In the genomic region with DNA sequence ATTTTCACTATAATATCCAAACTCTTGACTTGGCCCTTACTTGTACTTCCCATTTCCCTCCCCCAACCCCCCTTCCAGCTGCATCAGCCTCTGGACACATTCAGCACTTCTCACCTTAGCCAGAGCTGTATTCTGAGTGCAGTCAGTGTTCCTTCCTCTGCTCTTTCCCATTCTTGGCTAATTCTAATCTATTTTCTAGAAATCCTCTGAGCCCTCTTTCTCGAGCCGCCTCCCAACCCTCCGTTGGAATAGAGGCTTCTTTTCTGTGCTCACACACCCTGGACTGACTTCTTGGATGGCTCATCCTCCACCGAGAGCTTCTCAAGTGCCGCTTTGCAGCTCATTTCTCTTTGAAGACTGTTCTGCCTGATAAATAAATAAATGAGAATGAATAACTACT, we compare ENCODE assay signal across 17 cellular contexts.
DNase-seq lines count a peak whose midpoint lies in the region; ATAC-seq, FAIRE-seq and TF ChIP-seq lines count a peak whose summit lies in the region.
"Had no signal": no experiment of that assay in that cellular context is flagged by ENCODE, and none has a peak within 500 bp of the region (broad histone marks: within the 10 kb centered on the region; RNA-seq: fewer than 3 reads in every experiment).

No MANE protein-coding gene starts in this region.

- ATAC-seq in Right ventricle myocardium inferior (peak; percentile 79), HG03097 (IDR thresholded peaks at IDR 0.05; ENCODE audit: low FRiP score, unreplicated experiment) (no peak)
- ATAC-seq in natural killer cell treated with Interleukin-12 subunit alpha and Interleukin-12 subunit beta and Interleukin-15 and Interleukin-18, amount 100 ng/mL, for 72 hours, result no peak
- ATAC-seq: Panc1 had no signal

- H3K27me3 Mint-ChIP-seq in neural crest cell (ENCODE audit: low read depth), result peaks cover 2% of the 10 kb centered on the region
- peaks cover 18 to 58% of the 10 kb centered on the region in 2 donors for H3K27me3 Mint-ChIP-seq in natural killer cell treated with Interleukin-12 subunit alpha and Interleukin-12 subunit beta and Interleukin-15 and Interleukin-18, amount 100 ng/mL, for 72 hours

- H3K4me3 ChIP-seq in right atrium auricular region (no peak overlapping the region), left ventricle myocardium inferior (no peak overlapping the region)
- H3K4me3 ChIP-seq: HAP-1 had no signal

- no peak overlapping the region for H3K4me3 Mint-ChIP-seq in neural crest cell
- no peak overlapping the region for H3K4me3 Mint-ChIP-seq in natural killer cell treated with Interleukin-12 subunit alpha and Interleukin-12 subunit beta and Interleukin-15 and Interleukin-18, amount 100 ng/mL, for 72 hours
- H3K4me3 Mint-ChIP-seq: CD4-positive, CD25-positive, alpha-beta regulatory T cell had no signal

- peak overlapping the region; percentile 70 for H3K27ac Mint-ChIP-seq in neural crest cell (ENCODE audit: unreplicated experiment)
- no peak overlapping the region for H3K27ac Mint-ChIP-seq in natural killer cell treated with Interleukin-12 subunit alpha and Interleukin-12 subunit beta and Interleukin-15 and Interleukin-18, amount 100 ng/mL, for 72 hours

- H3K27me3 ChIP-seq in right atrium auricular region, result no peaks in the 10 kb centered on the region
- H3K27me3 ChIP-seq in left ventricle myocardium inferior (ENCODE audit: low read depth), result no peaks in the 10 kb centered on the region
- H3K27me3 ChIP-seq: BE2C had no signal

- H3K36me3 Mint-ChIP-seq in neural crest cell (ENCODE audit: low read depth), result no peaks in the 10 kb centered on the region
- H3K36me3 Mint-ChIP-seq in natural killer cell treated with Interleukin-12 subunit alpha and Interleukin-12 subunit beta and Interleukin-15 and Interleukin-18, amount 100 ng/mL, for 72 hours, result no peaks in the 10 kb centered on the region
- H3K36me3 Mint-ChIP-seq: CD4-positive, CD25-positive, alpha-beta regulatory T cell had no signal

- H3K27ac ChIP-seq in right atrium auricular region (peak overlapping the region in 1 of 2 donors; percentile 65), left ventricle myocardium inferior (replicated peaks) (peak overlapping the region; percentile 71)

- FAIRE-seq in GM19239 (lab: Jason Lieb, UNC), result no peak

- H3K9me3 ChIP-seq in right atrium auricular region (no peaks in the 10 kb centered on the region), left ventricle myocardium inferior (replicated peaks) (no peaks in the 10 kb centered on the region)
- H3K9me3 ChIP-seq: BE2C, HAP-1 had no signal

- peaks cover 2% of the 10 kb centered on the region for H3K9me3 Mint-ChIP-seq in neural crest cell
- H3K9me3 Mint-ChIP-seq in natural killer cell treated with Interleukin-12 subunit alpha and Interleukin-12 subunit beta and Interleukin-15 and Interleukin-18, amount 100 ng/mL, for 72 hours, result no peaks in the 10 kb centered on the region

- intact Hi-C loops in Right ventricle myocardium inferior (cut with DNase I), result loop anchor here (10.0 kb wide), 1 partner anchor 154 kb away; no protein-coding TSS in a partner anchor
- intact Hi-C loops in left ventricle myocardium inferior (cut with micrococcal nuclease), result no loop called here

- H3K4me1 ChIP-seq in right atrium auricular region (peaks cover 0 to 37% of the 10 kb centered on the region in 2 donors), left ventricle myocardium inferior (peaks cover 47% of the 10 kb centered on the region)
- H3K4me1 ChIP-seq: BE2C had no signal

- no peaks in the 10 kb centered on the region for H3K36me3 ChIP-seq in right atrium auricular region
- H3K36me3 ChIP-seq in left ventricle myocardium inferior, result no peaks in the 10 kb centered on the region
- H3K36me3 ChIP-seq: BE2C, HAP-1 had no signal

- no peak for DNase-seq in Right ventricle myocardium inferior (ENCODE audit: missing footprints)
- DNase-seq in right atrium auricular region (ENCODE audit: low spot score), result no peak
- DNase-seq in left ventricle myocardium inferior, result peak; percentile 32
- DNase-seq in neural crest cell (ENCODE audit: low read depth, low spot score), result no peak
- no peak for DNase-seq in natural killer cell treated with Interleukin-12 subunit alpha and Interleukin-12 subunit beta and Interleukin-15 and Interleukin-18, amount 100 ng/mL, for 72 hours (ENCODE audit: low spot score)
- no peak for DNase-seq in GM19239 (ENCODE audit: insufficient read length, low spot score)
- DNase-seq: BE2C; CD4-positive, CD25-positive, alpha-beta regulatory T cell; COR-L47; DMS153; GDM1; NCI-H1092 treated with DMSO at 0.1 percent for 48 hours; NCI-H146; NCI-H2029 treated with DMSO at 0.1 percent for 48 hours had no signal

- TF ChIP-seq CTCF in right atrium auricular region (IDR thresholded peaks at IDR 0.05) (no peak), left ventricle myocardium inferior (IDR thresholded peaks at IDR 0.05; ENCODE audit: borderline replicate concordance) (no peak), neural crest cell (conservative IDR thresholded peaks at IDR 0.05) (no peak)

- peaks cover 72% of the 10 kb centered on the region for H3K4me1 Mint-ChIP-seq in neural crest cell
- H3K4me1 Mint-ChIP-seq in natural killer cell treated with Interleukin-12 subunit alpha and Interleukin-12 subunit beta and Interleukin-15 and Interleukin-18, amount 100 ng/mL, for 72 hours (ENCODE audit: low read depth in 2 of 2), result no peaks in the 10 kb centered on the region
- H3K4me1 Mint-ChIP-seq: CD4-positive, CD25-positive, alpha-beta regulatory T cell had no signal
